1 cellular context compared by ENCODE assay signal in the genomic region with DNA sequence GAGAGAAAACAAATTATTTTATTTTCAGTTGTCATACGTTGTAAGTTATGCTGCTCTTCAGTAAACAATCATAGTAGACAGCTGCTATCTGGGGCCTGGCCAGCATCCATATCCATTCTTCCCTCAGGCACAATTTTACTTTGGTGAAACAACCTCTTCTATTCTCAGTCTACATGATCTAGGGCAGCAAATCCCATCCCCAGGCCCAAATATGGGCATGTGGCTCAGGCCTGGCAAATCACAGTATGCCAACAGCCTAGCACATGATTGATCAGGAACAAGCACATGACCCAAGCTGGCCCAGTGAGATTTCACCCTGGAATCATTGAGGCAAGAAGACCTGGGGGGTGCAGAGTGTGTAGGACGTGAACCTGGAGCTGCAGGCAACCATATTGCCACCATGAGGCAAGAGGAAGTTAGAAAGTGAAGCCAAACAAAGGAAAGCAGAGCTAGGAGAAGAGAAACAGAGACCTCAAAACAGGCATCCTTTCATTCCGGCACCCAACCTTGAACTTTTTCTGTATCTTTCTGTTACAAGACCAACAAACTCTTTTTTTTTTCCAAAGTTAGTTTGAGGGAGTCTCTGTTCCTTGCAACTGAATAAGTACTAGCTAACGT.
TF ChIP-seq lines count a peak whose summit lies in the region.

No MANE protein-coding gene starts in this region.

TF ChIP-seq in HepG2, 621 proteins besides CTCF, POLR2A, EP300 and RAD21 (continued from another document):
- peak; percentile 27; the same call in 1 of the 2 replicates for TF ChIP-seq ELF3 (CRISPR knock-in tag; IDR thresholded peaks at IDR 0.05)
- TF ChIP-seq KDM1A (CRISPR knock-in tag; IDR thresholded peaks at IDR 0.05), result 0 out of 2 replicates have a peak, but pooled peaks have one; percentile 11
- no peak for TF ChIP-seq PHB2 (IDR thresholded peaks at IDR 0.05; ENCODE audit: partially characterized antibody)
- TF ChIP-seq ETV5 (CRISPR knock-in tag; IDR thresholded peaks at IDR 0.05; ENCODE audit: borderline replicate concordance), result peak; percentile 14; the same call in 1 of the 2 replicates
- TF ChIP-seq ZMYM4 (CRISPR knock-in tag; IDR thresholded peaks at IDR 0.05), result 0 out of 2 replicates have a peak, but pooled peaks have one; percentile 8
- TF ChIP-seq, protein P1, sequence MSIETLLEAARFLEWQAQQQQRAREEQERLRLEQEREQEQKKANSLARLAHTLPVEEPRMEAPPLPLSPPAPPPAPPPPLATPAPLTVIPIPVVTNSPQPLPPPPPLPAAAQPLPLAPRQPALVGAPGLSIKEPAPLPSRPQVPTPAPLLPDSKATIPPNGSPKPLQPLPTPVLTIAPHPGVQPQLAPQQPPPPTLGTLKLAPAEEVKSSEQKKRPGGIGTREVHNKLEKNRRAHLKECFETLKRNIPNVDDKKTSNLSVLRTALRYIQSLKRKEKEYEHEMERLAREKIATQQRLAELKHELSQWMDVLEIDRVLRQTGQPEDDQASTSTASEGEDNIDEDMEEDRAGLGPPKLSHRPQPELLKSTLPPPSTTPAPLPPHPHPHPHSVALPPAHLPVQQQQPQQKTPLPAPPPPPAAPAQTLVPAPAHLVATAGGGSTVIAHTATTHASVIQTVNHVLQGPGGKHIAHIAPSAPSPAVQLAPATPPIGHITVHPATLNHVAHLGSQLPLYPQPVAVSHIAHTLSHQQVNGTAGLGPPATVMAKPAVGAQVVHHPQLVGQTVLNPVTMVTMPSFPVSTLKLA (IDR thresholded peaks at IDR 0.05), result peak; percentile 36
- peak; percentile 51; the same call in 1 of the 2 replicates for TF ChIP-seq MED1 (CRISPR knock-in tag; IDR thresholded peaks at IDR 0.05)
- TF ChIP-seq MYC (CRISPR knock-in tag; IDR thresholded peaks at IDR 0.05; ENCODE audit: borderline replicate concordance), result peak; percentile 43; the same call in 1 of the 2 replicates
- TF ChIP-seq SOX5 (CRISPR knock-in tag; IDR thresholded peaks at IDR 0.05; ENCODE audit: borderline replicate concordance), result peak; percentile 22; the same call in 1 of the 2 replicates
- 0 out of 2 replicates have a peak, but pooled peaks have one; percentile 11 for TF ChIP-seq GABPB1 (CRISPR knock-in tag; IDR thresholded peaks at IDR 0.05)
- TF ChIP-seq, protein P2, sequence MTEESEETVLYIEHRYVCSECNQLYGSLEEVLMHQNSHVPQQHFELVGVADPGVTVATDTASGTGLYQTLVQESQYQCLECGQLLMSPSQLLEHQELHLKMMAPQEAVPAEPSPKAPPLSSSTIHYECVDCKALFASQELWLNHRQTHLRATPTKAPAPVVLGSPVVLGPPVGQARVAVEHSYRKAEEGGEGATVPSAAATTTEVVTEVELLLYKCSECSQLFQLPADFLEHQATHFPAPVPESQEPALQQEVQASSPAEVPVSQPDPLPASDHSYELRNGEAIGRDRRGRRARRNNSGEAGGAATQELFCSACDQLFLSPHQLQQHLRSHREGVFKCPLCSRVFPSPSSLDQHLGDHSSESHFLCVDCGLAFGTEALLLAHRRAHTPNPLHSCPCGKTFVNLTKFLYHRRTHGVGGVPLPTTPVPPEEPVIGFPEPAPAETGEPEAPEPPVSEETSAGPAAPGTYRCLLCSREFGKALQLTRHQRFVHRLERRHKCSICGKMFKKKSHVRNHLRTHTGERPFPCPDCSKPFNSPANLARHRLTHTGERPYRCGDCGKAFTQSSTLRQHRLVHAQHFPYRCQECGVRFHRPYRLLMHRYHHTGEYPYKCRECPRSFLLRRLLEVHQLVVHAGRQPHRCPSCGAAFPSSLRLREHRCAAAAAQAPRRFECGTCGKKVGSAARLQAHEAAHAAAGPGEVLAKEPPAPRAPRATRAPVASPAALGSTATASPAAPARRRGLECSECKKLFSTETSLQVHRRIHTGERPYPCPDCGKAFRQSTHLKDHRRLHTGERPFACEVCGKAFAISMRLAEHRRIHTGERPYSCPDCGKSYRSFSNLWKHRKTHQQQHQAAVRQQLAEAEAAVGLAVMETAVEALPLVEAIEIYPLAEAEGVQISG (CRISPR knock-in tag; IDR thresholded peaks at IDR 0.05), result 0 out of 2 replicates have a peak, but pooled peaks have one; percentile 24
- TF ChIP-seq ZNF720 (CRISPR knock-in tag; IDR thresholded peaks at IDR 0.05), result no peak
- TF ChIP-seq HES4 (CRISPR knock-in tag; IDR thresholded peaks at IDR 0.05; ENCODE audit: borderline replicate concordance), result 0 out of 2 replicates have a peak, but pooled peaks have one; percentile 41
- TF ChIP-seq SALL1 (CRISPR knock-in tag; IDR thresholded peaks at IDR 0.05), result peak; percentile 37
- TF ChIP-seq, protein P3, sequence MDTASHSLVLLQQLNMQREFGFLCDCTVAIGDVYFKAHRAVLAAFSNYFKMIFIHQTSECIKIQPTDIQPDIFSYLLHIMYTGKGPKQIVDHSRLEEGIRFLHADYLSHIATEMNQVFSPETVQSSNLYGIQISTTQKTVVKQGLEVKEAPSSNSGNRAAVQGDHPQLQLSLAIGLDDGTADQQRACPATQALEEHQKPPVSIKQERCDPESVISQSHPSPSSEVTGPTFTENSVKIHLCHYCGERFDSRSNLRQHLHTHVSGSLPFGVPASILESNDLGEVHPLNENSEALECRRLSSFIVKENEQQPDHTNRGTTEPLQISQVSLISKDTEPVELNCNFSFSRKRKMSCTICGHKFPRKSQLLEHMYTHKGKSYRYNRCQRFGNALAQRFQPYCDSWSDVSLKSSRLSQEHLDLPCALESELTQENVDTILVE (CRISPR knock-in tag; IDR thresholded peaks at IDR 0.05), result no peak
- no peak for TF ChIP-seq ZNF296 (CRISPR knock-in tag; conservative IDR thresholded peaks at IDR 0.05)
- peak; percentile 53 for TF ChIP-seq HOXA3 (CRISPR knock-in tag; IDR thresholded peaks at IDR 0.05)
- TF ChIP-seq NFYC (CRISPR knock-in tag; IDR thresholded peaks at IDR 0.05), result peak; percentile 48
- peak; percentile 58 for TF ChIP-seq YY1 (IDR thresholded peaks at IDR 0.05; ENCODE audit: insufficient read depth, insufficient replicate concordance, low read depth, low read length)
- TF ChIP-seq, protein P4, sequence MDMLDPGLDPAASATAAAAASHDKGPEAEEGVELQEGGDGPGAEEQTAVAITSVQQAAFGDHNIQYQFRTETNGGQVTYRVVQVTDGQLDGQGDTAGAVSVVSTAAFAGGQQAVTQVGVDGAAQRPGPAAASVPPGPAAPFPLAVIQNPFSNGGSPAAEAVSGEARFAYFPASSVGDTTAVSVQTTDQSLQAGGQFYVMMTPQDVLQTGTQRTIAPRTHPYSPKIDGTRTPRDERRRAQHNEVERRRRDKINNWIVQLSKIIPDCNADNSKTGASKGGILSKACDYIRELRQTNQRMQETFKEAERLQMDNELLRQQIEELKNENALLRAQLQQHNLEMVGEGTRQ (IDR thresholded peaks at IDR 0.05; ENCODE audit: low read depth, low read length), result peak; percentile 40
- TF ChIP-seq, protein P4 (CRISPR knock-in tag; IDR thresholded peaks at IDR 0.05; ENCODE audit: borderline replicate concordance), result peak; percentile 82
- TF ChIP-seq CBFB (CRISPR knock-in tag; IDR thresholded peaks at IDR 0.05), result 0 out of 2 replicates have a peak, but pooled peaks have one; percentile 17
- no peak for TF ChIP-seq ZNF605 (CRISPR knock-in tag; IDR thresholded peaks at IDR 0.05)
- TF ChIP-seq HNRNPK (IDR thresholded peaks at IDR 0.05; ENCODE audit: low read depth, low read length, poor library complexity, severe bottlenecking), result no peak
- TF ChIP-seq, protein P5, sequence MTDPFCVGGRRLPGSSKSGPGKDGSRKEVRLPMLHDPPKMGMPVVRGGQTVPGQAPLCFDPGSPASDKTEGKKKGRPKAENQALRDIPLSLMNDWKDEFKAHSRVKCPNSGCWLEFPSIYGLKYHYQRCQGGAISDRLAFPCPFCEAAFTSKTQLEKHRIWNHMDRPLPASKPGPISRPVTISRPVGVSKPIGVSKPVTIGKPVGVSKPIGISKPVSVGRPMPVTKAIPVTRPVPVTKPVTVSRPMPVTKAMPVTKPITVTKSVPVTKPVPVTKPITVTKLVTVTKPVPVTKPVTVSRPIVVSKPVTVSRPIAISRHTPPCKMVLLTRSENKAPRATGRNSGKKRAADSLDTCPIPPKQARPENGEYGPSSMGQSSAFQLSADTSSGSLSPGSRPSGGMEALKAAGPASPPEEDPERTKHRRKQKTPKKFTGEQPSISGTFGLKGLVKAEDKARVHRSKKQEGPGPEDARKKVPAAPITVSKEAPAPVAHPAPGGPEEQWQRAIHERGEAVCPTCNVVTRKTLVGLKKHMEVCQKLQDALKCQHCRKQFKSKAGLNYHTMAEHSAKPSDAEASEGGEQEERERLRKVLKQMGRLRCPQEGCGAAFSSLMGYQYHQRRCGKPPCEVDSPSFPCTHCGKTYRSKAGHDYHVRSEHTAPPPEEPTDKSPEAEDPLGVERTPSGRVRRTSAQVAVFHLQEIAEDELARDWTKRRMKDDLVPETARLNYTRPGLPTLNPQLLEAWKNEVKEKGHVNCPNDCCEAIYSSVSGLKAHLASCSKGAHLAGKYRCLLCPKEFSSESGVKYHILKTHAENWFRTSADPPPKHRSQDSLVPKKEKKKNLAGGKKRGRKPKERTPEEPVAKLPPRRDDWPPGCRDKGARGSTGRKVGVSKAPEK (CRISPR knock-in tag; IDR thresholded peaks at IDR 0.05; ENCODE audit: borderline replicate concordance), result no peak
- peak; percentile 98 for TF ChIP-seq SRF (IDR thresholded peaks at IDR 0.05; ENCODE audit: low read depth, low read length)
- TF ChIP-seq KAT8 (CRISPR knock-in tag; IDR thresholded peaks at IDR 0.05), result peak; percentile 20; the same call in 1 of the 2 replicates
- TF ChIP-seq, protein P6, sequence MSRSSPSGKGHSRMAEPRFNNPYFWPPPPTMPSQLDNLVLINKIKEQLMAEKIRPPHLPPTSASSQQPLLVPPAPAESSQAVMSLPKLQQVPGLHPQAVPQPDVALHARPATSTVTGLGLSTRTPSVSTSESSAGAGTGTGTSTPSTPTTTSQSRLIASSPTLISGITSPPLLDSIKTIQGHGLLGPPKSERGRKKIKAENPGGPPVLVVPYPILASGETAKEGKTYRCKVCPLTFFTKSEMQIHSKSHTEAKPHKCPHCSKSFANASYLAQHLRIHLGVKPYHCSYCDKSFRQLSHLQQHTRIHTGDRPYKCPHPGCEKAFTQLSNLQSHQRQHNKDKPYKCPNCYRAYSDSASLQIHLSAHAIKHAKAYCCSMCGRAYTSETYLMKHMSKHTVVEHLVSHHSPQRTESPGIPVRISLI (CRISPR knock-in tag; IDR thresholded peaks at IDR 0.05; ENCODE audit: borderline replicate concordance), result peak; percentile 40; the same call in 1 of the 2 replicates
- TF ChIP-seq, protein P7, sequence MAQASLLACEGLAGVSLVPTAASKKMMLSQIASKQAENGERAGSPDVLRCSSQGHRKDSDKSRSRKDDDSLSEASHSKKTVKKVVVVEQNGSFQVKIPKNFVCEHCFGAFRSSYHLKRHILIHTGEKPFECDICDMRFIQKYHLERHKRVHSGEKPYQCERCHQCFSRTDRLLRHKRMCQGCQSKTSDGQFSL (CRISPR knock-in tag; IDR thresholded peaks at IDR 0.05), result peak; percentile 90; the same call in 1 of the 2 replicates
- 0 out of 2 replicates have a peak, but pooled peaks have one; percentile 18 for TF ChIP-seq ZFX (CRISPR knock-in tag; IDR thresholded peaks at IDR 0.05; ENCODE audit: low read depth)
- 0 out of 2 replicates have a peak, but pooled peaks have one; percentile 80 for TF ChIP-seq ZNF446 (CRISPR knock-in tag; IDR thresholded peaks at IDR 0.05)
- no peak for TF ChIP-seq FOXA3 (CRISPR knock-in tag; IDR thresholded peaks at IDR 0.05)
- TF ChIP-seq SRY (CRISPR knock-in tag; IDR thresholded peaks at IDR 0.05), result 0 out of 2 replicates have a peak, but pooled peaks have one; percentile 32
- no peak for TF ChIP-seq ZNF737 (CRISPR knock-in tag; IDR thresholded peaks at IDR 0.05; ENCODE audit: borderline replicate concordance)
- TF ChIP-seq, protein P8, sequence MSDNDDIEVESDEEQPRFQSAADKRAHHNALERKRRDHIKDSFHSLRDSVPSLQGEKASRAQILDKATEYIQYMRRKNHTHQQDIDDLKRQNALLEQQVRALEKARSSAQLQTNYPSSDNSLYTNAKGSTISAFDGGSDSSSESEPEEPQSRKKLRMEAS (IDR thresholded peaks at IDR 0.05), result peak; percentile 35; the same call in 1 of the 2 replicates
- no peak for TF ChIP-seq FOXA1 (IDR thresholded peaks at IDR 0.05)
- peak; percentile 16; the same call in 1 of the 2 replicates for TF ChIP-seq FOXA1 (CRISPR knock-in tag; IDR thresholded peaks at IDR 0.05)
- peak; percentile 43; the same call in 1 of the 2 replicates for TF ChIP-seq RARA (CRISPR knock-in tag; IDR thresholded peaks at IDR 0.05)
- peak; percentile 44; the same call in 1 of the 2 replicates for TF ChIP-seq GATAD2A (CRISPR knock-in tag; IDR thresholded peaks at IDR 0.05)
- TF ChIP-seq TEAD3 (CRISPR knock-in tag; optimal IDR thresholded peaks at IDR 0.05; ENCODE audit: borderline replicate concordance), result peak; percentile 27
